Comparison of ENCODE assay signal across 14 cellular contexts in genomic region chr10:3955954-3956617, GRCh38.
DNase-seq lines count a peak whose midpoint lies in the region; ATAC-seq, FAIRE-seq and TF ChIP-seq lines count a peak whose summit lies in the region.
"Had no signal": no experiment of that assay in that cellular context is flagged by ENCODE, and none has a peak within 500 bp of the region (broad histone marks: within the 10 kb centered on the region; RNA-seq: fewer than 3 reads in every experiment).

No MANE protein-coding gene starts in this region.

- H3K27ac ChIP-seq in keratinocyte (ENCODE audit: control insufficient read depth, insufficient read depth, low read length) = no peak overlapping the region
- H3K27ac ChIP-seq: suprapubic skin had no signal

- H3K36me3 ChIP-seq in NT2/D1 (ENCODE audit: insufficient read depth, insufficient read length, low read length) = no peaks in the 10 kb centered on the region
- H3K36me3 ChIP-seq in keratinocyte (ENCODE audit: control insufficient read depth in 2 of 2, extremely low read depth in 1 of 2, insufficient read depth in 2 of 2, low read length in 2 of 2) = no peaks in the 10 kb centered on the region
- H3K36me3 ChIP-seq in MG63 = no peaks in the 10 kb centered on the region
- H3K36me3 ChIP-seq: suprapubic skin had no signal

- no peak for FAIRE-seq in keratinocyte (lab: Jason Lieb, UNC)

- TF ChIP-seq POLR2A in erythroblast (IDR thresholded peaks at IDR 0.05; ENCODE audit: low read length) = no peak

- peak; percentile 99 for DNase-seq in DMS53 (lab: John Stamatoyannopoulos, UW)
- peak; percentile 100 for DNase-seq in NCI-H146 (lab: John Stamatoyannopoulos, UW)
- DNase-seq in NT2/D1 (ENCODE audit: low read depth, low spot score) = no peak
- no peak for DNase-seq in keratinocyte (ENCODE audit: low read depth, low spot score)
- DNase-seq in erythroblast (lab: John Stamatoyannopoulos, UW) = no peak
- no peak for DNase-seq in MG63
- DNase-seq: activated CD4-positive, CD25-positive, alpha-beta regulatory T cell; activated naive CD8-positive, alpha-beta T cell treated with anti-CD3 and anti-CD28 coated beads for 36 hours; foreskin melanocyte; NCI-H1105 treated with DMSO at 0.1 percent for 48 hours; PC-3 had no signal

- H3K27me3 ChIP-seq in NT2/D1 (ENCODE audit: insufficient read depth, insufficient read length) = no peaks in the 10 kb centered on the region
- H3K27me3 ChIP-seq in keratinocyte (ENCODE audit: control insufficient read depth, extremely low read depth, insufficient read depth, low read length) = no peaks in the 10 kb centered on the region
- H3K27me3 ChIP-seq in MG63 = no peaks in the 10 kb centered on the region
- H3K27me3 ChIP-seq: suprapubic skin had no signal

- ATAC-seq in GM21526 (IDR thresholded peaks at IDR 0.05; ENCODE audit: low FRiP score, unreplicated experiment) (no peak), HG03457 (IDR thresholded peaks at IDR 0.05; ENCODE audit: unreplicated experiment) (no peak)
- ATAC-seq: PC-3 had no signal

- H4K20me1 ChIP-seq in keratinocyte (ENCODE audit: control insufficient read depth, extremely low read depth, insufficient read depth, low read length) = no peaks in the 10 kb centered on the region

- TF ChIP-seq CTCF in keratinocyte (optimal IDR thresholded peaks at IDR 0.05 in 1 of 3, IDR thresholded peaks at IDR 0.05 in 1 of 3, conservative IDR thresholded peaks at IDR 0.05 in 1 of 3; ENCODE audit: extremely low read depth in 1 of 3, insufficient read depth in 2 of 3, low read length in 3 of 3) = no peak

- no peaks in the 10 kb centered on the region for H3K9me3 ChIP-seq in NT2/D1 (ENCODE audit: insufficient read depth, low read length)
- no peaks in the 10 kb centered on the region for H3K9me3 ChIP-seq in keratinocyte (ENCODE audit: control insufficient read depth, low read depth, low read length)
- H3K9me3 ChIP-seq in MG63 = no peaks in the 10 kb centered on the region
- H3K9me3 ChIP-seq: suprapubic skin had no signal

- H3K4me3 ChIP-seq in NT2/D1 (ENCODE audit: insufficient read length, low read depth) = no peak overlapping the region
- no peak overlapping the region for H3K4me3 ChIP-seq in keratinocyte (ENCODE audit: control insufficient read depth in 2 of 3, extremely low read depth in 1 of 3, insufficient read depth in 2 of 3, low read depth in 1 of 3, low read length in 3 of 3)
- H3K4me3 ChIP-seq in MG63 = no peak overlapping the region
- H3K4me3 ChIP-seq: suprapubic skin had no signal

- peak overlapping the region; percentile 8 for H2AFZ ChIP-seq in keratinocyte (ENCODE audit: control insufficient read depth, low read length)

- no peaks in the 10 kb centered on the region for H3K79me2 ChIP-seq in keratinocyte (ENCODE audit: control insufficient read depth, insufficient read depth, low read length)

- dilution Hi-C loops in keratinocyte (cut with MboI; ENCODE audit: extremely low pct_ligation_motif_present, low sequenced_read_pairs) = no loop called here

- no peaks in the 10 kb centered on the region for H3K4me1 ChIP-seq in NT2/D1 (ENCODE audit: insufficient read depth, insufficient read length)
- no peaks in the 10 kb centered on the region for H3K4me1 ChIP-seq in keratinocyte (ENCODE audit: control insufficient read depth, extremely low read depth, insufficient read depth, low read length)
- H3K4me1 ChIP-seq: suprapubic skin had no signal

- H3K9me1 ChIP-seq in keratinocyte (ENCODE audit: control insufficient read depth, extremely low read depth, insufficient read depth, low read length) = no peaks in the 10 kb centered on the region

- peak overlapping the region; percentile 18 for H3K9ac ChIP-seq in NT2/D1 (ENCODE audit: insufficient read length, low read depth)
- no peak overlapping the region for H3K9ac ChIP-seq in keratinocyte (ENCODE audit: control insufficient read depth, extremely low read depth, insufficient read depth, low read length)

- no peak overlapping the region for H3K4me2 ChIP-seq in keratinocyte (ENCODE audit: control insufficient read depth, extremely low read depth, insufficient read depth, low read depth, low read length)

Comparison
In these comparisons a context has a peak if more than half of its experiments do, and no peak if none do; other contexts are left out.
1. DNase-seq: peak in DMS53 (single experiment) and NCI-H146 (single experiment); none in NT2/D1 (single experiment), keratinocyte (single experiment), erythroblast (0 of 2) and MG63 (single experiment).